Comparison of ENCODE assay signal across 14 cellular contexts in the genomic region with DNA sequence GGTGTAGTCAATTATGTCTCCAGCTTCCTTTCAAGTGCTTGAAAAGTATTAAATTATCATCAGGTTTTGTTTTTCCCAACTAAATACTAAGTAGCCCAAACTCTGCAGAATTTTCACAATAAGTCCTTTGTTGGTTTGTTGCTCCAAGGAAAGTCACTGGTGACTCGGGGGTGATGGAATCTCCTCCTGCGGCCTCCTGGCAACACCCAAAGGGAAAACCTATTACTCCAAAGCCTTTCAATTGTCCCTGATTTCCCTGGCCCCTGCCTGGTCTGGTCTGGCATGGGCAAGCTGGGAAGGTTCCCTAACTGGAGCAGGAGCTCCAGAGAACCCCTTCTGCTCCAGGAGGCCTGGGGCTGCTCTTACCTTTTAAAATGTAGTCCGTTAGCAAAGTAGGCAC.
DNase-seq lines count a peak whose midpoint lies in the region; ATAC-seq, FAIRE-seq and TF ChIP-seq lines count a peak whose summit lies in the region.
"Had no signal": no experiment of that assay in that cellular context is flagged by ENCODE, and none has a peak within 500 bp of the region (broad histone marks: within the 10 kb centered on the region; RNA-seq: fewer than 3 reads in every experiment).

No MANE protein-coding gene starts in this region.

- peak; percentile 37 for DNase-seq in H54 (ENCODE audit: insufficient read length, low spot score)
- peak; percentile 86 for DNase-seq in astrocyte of the hippocampus (ENCODE audit: low read depth, low spot score)
- peak; percentile 62 for DNase-seq in foreskin melanocyte
- DNase-seq in substantia nigra (lab: John Stamatoyannopoulos, UW): peak in 15 of 49 donors; percentile 10 to 46 (median 26)
- DNase-seq in NCI-H2107 (lab: John Stamatoyannopoulos, UW): no peak
- DNase-seq in NCI-H146 (lab: John Stamatoyannopoulos, UW): no peak
- DNase-seq: activated CD4-positive, CD25-positive, alpha-beta regulatory T cell; activated T-cell treated with anti-CD3 and anti-CD28 coated beads, Interleukin-2, amount 50 U/mL, for 4 hours; COR-L47; glutamatergic neuron; H7 had no signal

- no peak for ATAC-seq in HG03432 (IDR thresholded peaks at IDR 0.05; ENCODE audit: unreplicated experiment)
- ATAC-seq: activated T-cell treated with anti-CD3 and anti-CD28 coated beads, Interleukin-2, amount 50 U/mL, for 4 hours; left lobe of liver had no signal

- peak; percentile 58 for FAIRE-seq in H54 (lab: Jason Lieb, UNC)

- no peak for TF ChIP-seq POLR2A in H54 (IDR thresholded peaks at IDR 0.05; ENCODE audit: low read depth, low read length)

- peak overlapping the region; percentile 75 for H3K27ac ChIP-seq in substantia nigra (ENCODE audit: low read depth, low read length, poor library complexity, severe bottlenecking)
- H3K27ac ChIP-seq: adrenal gland had no signal

Comparison
In these comparisons a context has a peak if more than half of its experiments do, and no peak if none do; other contexts are left out.
1. DNase-seq: peak in H54 (single experiment), astrocyte of the hippocampus (single experiment) and foreskin melanocyte (single experiment); none in NCI-H2107 (single experiment) and NCI-H146 (single experiment).